15 cellular contexts compared by ENCODE assay signal in genomic region chr12:132945806-132946506, GRCh38. TPM values are rescaled to one million over a fixed set of nuclear protein-coding genes. Genes with fewer than 3 reads are reported as not detected.
A peak's percentile ranks its signal among the peaks of the same experiment; 100 is the strongest.
DNase-seq lines count a peak whose midpoint lies in the region; TF ChIP-seq lines count a peak whose summit lies in the region.
"Had no signal": no experiment of that assay in that cellular context is flagged by ENCODE, and none has a peak within 500 bp of the region (broad histone marks: within the 10 kb centered on the region; RNA-seq: fewer than 3 reads in every experiment).

No MANE protein-coding gene starts in this region.

- peaks cover 4% of the 10 kb centered on the region; the same call in 1 of the 2 replicates for H3K36me3 ChIP-seq in SJSA1
- H3K36me3 ChIP-seq in liver (ENCODE audit: control insufficient read depth in 4 of 4, insufficient read depth in 3 of 4, low read depth in 1 of 4, low read length in 3 of 4) = peaks cover 17 to 87% (median 66%) of the 10 kb centered on the region in 4 donors

- TF ChIP-seq CTCF in coronary artery (IDR thresholded peaks at IDR 0.05) (no peak), liver (IDR thresholded peaks at IDR 0.05; ENCODE audit: low read depth, low read length, missing input control) (no peak)

- H3K27me3 ChIP-seq in SJSA1 (replicated peaks) = peaks cover 25% of the 10 kb centered on the region
- no peaks in the 10 kb centered on the region for H3K27me3 ChIP-seq in liver (ENCODE audit: control insufficient read depth in 4 of 4, insufficient read depth in 4 of 4, low read length in 3 of 4)

- H3K4me1 ChIP-seq in SJSA1 (replicated peaks) (peaks cover 5% of the 10 kb centered on the region), liver (ENCODE audit: control insufficient read depth in 4 of 4, insufficient read depth in 4 of 4, low read length in 3 of 4) (no peaks in the 10 kb centered on the region)
- H3K4me1 ChIP-seq: HAP-1 had no signal

- no peak overlapping the region for H3K9ac ChIP-seq in liver (ENCODE audit: low read depth in 1 of 2, low read length in 2 of 2)

- WGBS in liver = 98% methylated on average over 13 of the region's 13 CpGs

- H3K9me3 ChIP-seq in SJSA1 (replicated peaks) (peaks cover 84% of the 10 kb centered on the region), liver (ENCODE audit: control insufficient read depth in 4 of 4, low read length in 3 of 4) (peaks cover 53 to 92% (median 80%) of the 10 kb centered on the region in 4 donors)

- H3K27ac ChIP-seq in SJSA1 (no peak overlapping the region), coronary artery (no peak overlapping the region), liver (ENCODE audit: low read depth in 1 of 2, low read length in 2 of 2) (no peak overlapping the region)
- H3K27ac ChIP-seq: C4-2B had no signal

- DNase-seq in SJSA1 (ENCODE audit: low read depth in 1 of 2, low spot score in 2 of 2) (peak; percentile 69 to 90), coronary artery (ENCODE audit: low spot score) (no peak), HuH-7 (ENCODE audit: low spot score) (no peak), RPMI8226 (no peak), epidermal melanocyte (ENCODE audit: insufficient read length, low spot score) (no peak)
- DNase-seq in activated CD4-positive, alpha-beta T cell treated with anti-CD3 and anti-CD28 coated beads, Interleukin-2, amount 50 U/mL, for 1 hour = no peak
- DNase-seq: CD8-positive, alpha-beta T cell; COR-L47; DMS153; DMS79 treated with DMSO at 0.1 percent for 48 hours; EL; GDM1 had no signal

- no peak for TF ChIP-seq RAD21 in liver (IDR thresholded peaks at IDR 0.05)

- no peak overlapping the region for H3K4me3 ChIP-seq in SJSA1
- H3K4me3 ChIP-seq in coronary artery = peak overlapping the region; percentile 12
- peak overlapping the region in 2 of 3 donors; percentile 21 to 63 for H3K4me3 ChIP-seq in liver (ENCODE audit: low read depth in 1 of 3, low read length in 3 of 3)
- H3K4me3 ChIP-seq: HAP-1 had no signal

TF ChIP-seq in liver, 16 proteins besides CTCF, POLR2A, EP300 and RAD21:
- TF ChIP-seq NR2F2 (IDR thresholded peaks at IDR 0.05) = no peak
- no peak for TF ChIP-seq REST (IDR thresholded peaks at IDR 0.05)
- no peak for TF ChIP-seq ZBTB33 (IDR thresholded peaks at IDR 0.05)
- TF ChIP-seq HNF4G (IDR thresholded peaks at IDR 0.05) = no peak
- TF ChIP-seq SP1 (IDR thresholded peaks at IDR 0.05) = no peak
- no peak for TF ChIP-seq EGR1 (IDR thresholded peaks at IDR 0.05; ENCODE audit: low read depth in 2 of 2)
- no peak for TF ChIP-seq RXRA (IDR thresholded peaks at IDR 0.05)

RNA-seq across cellular contexts. Expression of gene ZNF605, which starts 10.2 kb away (rescaled TPM):
- 0.32 and 0.88 TPM in 2 replicates for total RNA-seq in SJSA1 (2014; rRNA removed; shearing (Covaris generic))
- 1 to 10 TPM; 3.6 to 9.5 TPM for total RNA-seq in liver
- 1 to 10 TPM; 1.2 to 3.5 TPM for polyA plus RNA-seq in liver

RNA-seq across cellular contexts. Expression of gene ZNF26, which starts 40.2 kb away (rescaled TPM):
- total RNA-seq in SJSA1 (2014; rRNA removed; shearing (Covaris generic)) = 5.8 and 10.4 TPM in 2 replicates
- 1 to 10 TPM; 6.9 to 9.5 TPM for total RNA-seq in liver
- polyA plus RNA-seq in liver = 1 to 10 TPM; 1.7 to 2.8 TPM

RNA-seq across cellular contexts. Expression of gene CHFR, which starts 58.6 kb away (rescaled TPM):
- 4.5 and 7.1 TPM in 2 replicates for total RNA-seq in SJSA1 (2014; rRNA removed; shearing (Covaris generic))
- 10 to 100 TPM; 21.7 to 23.4 TPM for total RNA-seq in liver
- 1 to 10 TPM; 7.0 to 7.5 TPM for polyA plus RNA-seq in liver

Comparison
In these comparisons a context has a peak if more than half of its experiments do, and no peak if none do; other contexts are left out.
1. DNase-seq: peak in SJSA1 (2 of 2); none in coronary artery (single experiment), HuH-7 (single experiment), RPMI8226 (single experiment), epidermal melanocyte (single experiment) and activated CD4-positive, alpha-beta T cell treated with anti-CD3 and anti-CD28 coated beads, Interleukin-2, amount 50 U/mL, for 1 hour (single experiment).